In genomic region chr6:115720900-115721299, GRCh38 we compare ENCODE assay signal across 26 cellular contexts.
"Had no signal": no experiment of that assay in that cellular context is flagged by ENCODE, and none has a peak within 500 bp of the region (broad histone marks: within the 10 kb centered on the region; RNA-seq: fewer than 3 reads in every experiment).

No MANE protein-coding gene starts in this region.

- H3K27me3 ChIP-seq: stomach, suprapubic skin, testis, thyroid gland, tibial artery, tibial nerve, upper lobe of left lung, upper lobe of right lung, uterus, vagina had no signal

- FAIRE-seq: urothelium cell line had no signal

- DNase-seq: stimulated activated CD4-positive, alpha-beta T cell treated with anti-CD3 and anti-CD28 coated beads, Interleukin-1b, Interleukin-23, amount 100 ng/mL, for 48 hours; stimulated activated CD4-positive, alpha-beta T cell treated with anti-CD3 and anti-CD28 coated beads, Interleukin-2, amount 100 ng/mL, for 24 hours; stimulated activated CD4-positive, alpha-beta T cell treated with anti-CD3 and anti-CD28 coated beads, Interleukin-2, amount 100 ng/mL, for 48 hours; stimulated activated CD4-positive, alpha-beta T cell treated with anti-CD3 and anti-CD28 coated beads, Interleukin-4, amount 100 ng/mL, for 1 hour; stimulated activated CD4-positive, alpha-beta T cell treated with anti-CD3 and anti-CD28 coated beads, Interleukin-4, amount 100 ng/mL, for 24 hours; stimulated activated CD4-positive, alpha-beta T cell treated with anti-CD3 and anti-CD28 coated beads, Interleukin-4, amount 100 ng/mL, for 4 hours; stimulated activated naive B cell treated with anti-CD40 and anti-IgM and Interleukin-4, amounts not matched to agents 10 μg/mL and 1 μg/mL and 100 μg/mL, for 72 hours; stimulated activated naive CD4-positive, alpha-beta T cell; stimulated activated naive CD4-positive, alpha-beta T cell treated with Interleukin-2 at 50 U/mL for 16 hours; stimulated activated naive CD8-positive, alpha-beta T cell treated with anti-CD3 and anti-CD28 coated beads, Interleukin-15, amount 100 ng/mL, for 72 hours; stimulated activated naive CD8-positive, alpha-beta T cell treated with anti-CD3 and anti-CD28 coated beads, Interleukin-15, Interleukin-2, amounts not matched to agents 100 U/mL and 50 U/mL, for 24 hours; stomach; substantia nigra; testis; thyroid gland; tibial artery; upper lobe of left lung; upper lobe of right lung; uterus had no signal

- H3K9me3 ChIP-seq: stomach, suprapubic skin, testis, thoracic aorta, thyroid gland, tibial artery, tibial nerve, upper lobe of left lung, upper lobe of right lung, uterus, vagina had no signal

- ATAC-seq: stimulated activated effector memory CD8-positive, alpha-beta T cell treated with anti-CD3 and anti-CD28 coated beads, Interleukin-12 subunit alpha, Interleukin-12 subunit beta, amount 100 ng/mL, for 72 hours; stimulated activated memory B cell treated with anti-CD40 and anti-IgM and Interleukin-4, amounts not matched to agents 10 μg/mL and 1 μg/mL and 100 μg/mL, for 72 hours; stimulated activated naive B cell treated with anti-CD40 and anti-IgM and Interleukin-4, amounts not matched to agents 10 μg/mL and 1 μg/mL and 100 μg/mL, for 72 hours; stimulated activated naive CD8-positive, alpha-beta T cell treated with anti-CD3 and anti-CD28 coated beads, Interleukin-15, amount 100 ng/mL, for 72 hours; stimulated activated naive CD8-positive, alpha-beta T cell treated with anti-CD3 and anti-CD28 coated beads, Interleukin-15, Interleukin-2, amounts not matched to agents 100 U/mL and 50 U/mL, for 24 hours; upper lobe of right lung had no signal

- H3K4me3 ChIP-seq: stomach, suprapubic skin, testis, thoracic aorta, thyroid gland, tibial artery, tibial nerve, upper lobe of left lung, upper lobe of right lung, uterus, vagina had no signal

- H3K4me1 ChIP-seq: stomach, suprapubic skin, testis, thyroid gland, tibial artery, tibial nerve, upper lobe of left lung, upper lobe of right lung, uterus, vagina had no signal

- H3K36me3 ChIP-seq: stomach, suprapubic skin, thoracic aorta, thyroid gland, tibial artery, tibial nerve, upper lobe of left lung, upper lobe of right lung, uterus, vagina had no signal

- H3K27ac ChIP-seq: stomach, suprapubic skin, testis, thoracic aorta, thyroid gland, tibial artery, tibial nerve, upper lobe of left lung, upper lobe of right lung, uterus, vagina had no signal
